ENCODE assay signal across 8 cellular contexts in the genomic region with DNA sequence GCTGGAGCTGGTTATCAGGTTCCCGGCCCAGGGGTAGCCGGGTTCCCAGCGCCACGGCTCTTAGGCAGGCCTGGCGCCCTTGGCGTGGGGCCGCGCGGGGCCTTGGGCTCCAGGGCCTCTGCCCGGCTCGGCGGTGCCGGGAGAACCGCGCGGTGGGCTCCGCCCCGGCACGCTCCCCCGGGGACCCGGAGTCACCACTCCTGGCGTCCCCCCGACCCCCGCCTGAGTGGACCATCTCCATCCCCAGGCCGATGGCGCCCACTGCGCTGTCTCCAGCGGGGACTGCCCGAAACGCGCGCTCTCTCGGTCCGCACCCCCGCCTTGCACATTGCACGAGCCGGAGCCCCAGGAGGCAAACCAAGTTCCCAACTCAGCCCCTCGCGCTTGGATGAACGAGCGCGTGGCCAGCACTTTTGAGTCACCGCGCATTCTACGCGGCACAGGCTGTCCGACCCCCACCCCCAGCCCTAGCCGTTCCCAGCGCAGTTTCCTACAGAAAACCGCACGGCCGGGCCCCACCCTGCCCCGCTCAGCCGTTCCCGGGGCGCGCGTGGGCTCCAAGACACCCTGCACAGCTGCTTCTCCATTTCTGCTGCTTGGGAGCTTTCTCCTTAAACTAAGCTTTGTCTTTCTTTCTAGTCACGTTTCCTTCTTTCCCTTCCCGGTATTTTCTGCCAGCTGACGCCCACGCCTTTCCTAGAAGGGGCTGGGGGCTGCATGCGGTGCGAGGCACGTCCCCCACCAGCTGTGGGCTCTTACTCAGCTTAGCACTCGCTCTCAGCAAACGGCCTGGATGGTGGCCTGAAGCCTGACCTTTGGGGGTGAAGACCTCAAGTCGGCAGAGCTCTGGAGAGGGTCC. TPM values are rescaled to one million over a fixed set of nuclear protein-coding genes. Genes with fewer than 3 reads are reported as not detected.
DNase-seq lines count a peak whose midpoint lies in the region; ATAC-seq and TF ChIP-seq lines count a peak whose summit lies in the region.

No MANE protein-coding gene starts in this region.

- no peaks in the 10 kb centered on the region for H3K9me3 ChIP-seq in CD4-positive, alpha-beta memory T cell (ENCODE audit: control insufficient read depth in 1 of 2, low read length in 2 of 2)
- H3K9me3 ChIP-seq in IMR-90 (ENCODE audit: control insufficient read depth, insufficient read depth, low read length) (no peaks in the 10 kb centered on the region), testis (no peaks in the 10 kb centered on the region)

- H3K27ac Mint-ChIP-seq in CD4-positive, alpha-beta memory T cell: peak overlapping the region in 6 of 7 donors; percentile 74 to 89 (median 84)
- H3K27ac Mint-ChIP-seq in endothelial cell (ENCODE audit: unreplicated experiment): peak overlapping the region; percentile 55

- dilution Hi-C loops in IMR-90 (cut with HindIII; ENCODE audit: low sequenced_read_pairs, unreplicated experiment): no loop called here

- no peaks in the 10 kb centered on the region for H3K27me3 ChIP-seq in CD4-positive, alpha-beta memory T cell (ENCODE audit: insufficient read depth, low read length)
- H3K27me3 ChIP-seq in IMR-90 (ENCODE audit: control insufficient read depth, insufficient read depth, low read length): no peaks in the 10 kb centered on the region
- no peaks in the 10 kb centered on the region for H3K27me3 ChIP-seq in testis

- peak in 2 of 5 donors; percentile 27 to 44 for DNase-seq in CD4-positive, alpha-beta memory T cell
- DNase-seq in IMR-90 (peak; percentile 64), endothelial cell (ENCODE audit: low spot score) (no peak), myocyte (ENCODE audit: low read depth) (peak; percentile 63), testis (peak; percentile 53), superior temporal gyrus (ENCODE audit: extremely low spot score) (no peak)
- peak; percentile 20 for DNase-seq in activated CD4-positive, alpha-beta T cell treated with anti-CD3 and anti-CD28 coated beads for 1 hour

- peak overlapping the region; percentile 51 for H3K4ac ChIP-seq in IMR-90 (ENCODE audit: low read depth, low read length)

- no peaks in the 10 kb centered on the region for H3K36me3 ChIP-seq in CD4-positive, alpha-beta memory T cell (ENCODE audit: insufficient read depth, low read length)
- H3K36me3 ChIP-seq in IMR-90 (ENCODE audit: control insufficient read depth, insufficient read depth, low read length) (no peaks in the 10 kb centered on the region; the same call in 1 of the 2 replicates), testis (ENCODE audit: low read depth, missing control alignments) (no peaks in the 10 kb centered on the region)

- H4K91ac ChIP-seq in IMR-90 (ENCODE audit: insufficient read depth, low read depth, low read length): peak overlapping the region; percentile 63

- peak overlapping the region; percentile 77 for H3K9ac ChIP-seq in IMR-90 (ENCODE audit: low read depth, low read length)

- TF ChIP-seq POLR2A in IMR-90 (IDR thresholded peaks at IDR 0.05; ENCODE audit: low read depth, low read length) (no peak), testis (IDR thresholded peaks at IDR 0.05) (no peak)

- intact Hi-C loops in CD4-positive, alpha-beta memory T cell (cut with micrococcal nuclease): no loop called here
- intact Hi-C loops in IMR-90 (cut with micrococcal nuclease): no loop called here
- intact Hi-C loops in testis (cut with DNase I; ENCODE audit: low total_unique reads): no loop called here

- WGBS in IMR-90 (ENCODE audit: extremely low coverage in 2 of 2, insufficient read length in 1 of 2), 2 experiments: 2% methylated on average over 37 of the region's 68 CpGs; no CpG with 5 or more reads in 1 of the 2 experiments
- WGBS in testis, 2 donors: 3 to 7% methylated on average over 13 to 45 of the region's 68 CpGs

- H2AFZ ChIP-seq in IMR-90 (replicated peaks; ENCODE audit: low read length, poor library complexity): peak overlapping the region; percentile 92

- peak overlapping the region; percentile 79 for H3K23ac ChIP-seq in IMR-90 (ENCODE audit: low read depth, low read length)

- TF ChIP-seq CTCF in IMR-90 (conservative IDR thresholded peaks at IDR 0.05; ENCODE audit: low read depth, low read length) (no peak), endothelial cell (IDR thresholded peaks at IDR 0.05; ENCODE audit: unreplicated experiment) (no peak), testis (IDR thresholded peaks at IDR 0.05) (no peak)

- H3K79me1 ChIP-seq in IMR-90 (ENCODE audit: low read depth in 1 of 2, low read length in 2 of 2): peaks cover 9 to 47% of the 10 kb centered on the region in 2 experiments

- no peak overlapping the region for H2BK20ac ChIP-seq in IMR-90 (ENCODE audit: low read depth, low read length)

- H3K9me1 ChIP-seq in IMR-90 (ENCODE audit: insufficient read depth, low read length): 0 out of 2 replicates have a peak, but pooled peaks cover 8% of the 10 kb centered on the region

- in situ Hi-C loops in IMR-90 (cut with MboI; ENCODE audit: low sequenced_read_pairs): no loop called here

- peak overlapping the region; percentile 38 for H3K27ac ChIP-seq in CD4-positive, alpha-beta memory T cell (ENCODE audit: low read depth, low read length)
- H3K27ac ChIP-seq in IMR-90 (ENCODE audit: insufficient read depth, low read length) (peak overlapping the region; percentile 74), testis (peak overlapping the region; percentile 83 to 89)

- H2BK15ac ChIP-seq in IMR-90 (ENCODE audit: low read depth, low read length): peak overlapping the region; percentile 34; the same call in 1 of the 3 replicates

- peak overlapping the region; percentile 85 to 93 (median 88) for H3K4me3 Mint-ChIP-seq in CD4-positive, alpha-beta memory T cell
- H3K4me3 Mint-ChIP-seq in endothelial cell (ENCODE audit: unreplicated experiment): peak overlapping the region; percentile 92

- CTCF ChIA-PET in CD4-positive, alpha-beta memory T cell (lab: Charles Lee; ENCODE audit: partially characterized antibody): interaction anchor here (0.8 to 1.4 kb wide), 3 partner anchors 10 to 14 kb away, joined by 3 to 7 read pairs (median 3); partner anchors contain the start of gene AP2A2
- CTCF ChIA-PET in IMR-90 (lab: Yijun Ruan, JAX): no interaction called here

- H4K5ac ChIP-seq in IMR-90 (ENCODE audit: low read depth, low read length): peak overlapping the region; percentile 83

- peak overlapping the region; percentile 94 for H3K4me2 ChIP-seq in IMR-90 (ENCODE audit: low read depth, low read length)

- no peaks in the 10 kb centered on the region; the same call in none of the 2 replicates for H4K20me1 ChIP-seq in IMR-90 (ENCODE audit: insufficient read depth, low read length)

- H3K4me1 Mint-ChIP-seq in CD4-positive, alpha-beta memory T cell: peaks cover 7 to 28% (median 14%) of the 10 kb centered on the region in 4 donors
- H3K4me1 Mint-ChIP-seq in endothelial cell (ENCODE audit: unreplicated experiment): peaks cover 14% of the 10 kb centered on the region

- peak overlapping the region; percentile 85 to 99 for H4K8ac ChIP-seq in IMR-90 (ENCODE audit: low read depth in 2 of 2, low read length in 2 of 2)

- no peaks in the 10 kb centered on the region for H3K27me3 Mint-ChIP-seq in CD4-positive, alpha-beta memory T cell
- peaks cover 3% of the 10 kb centered on the region for H3K27me3 Mint-ChIP-seq in endothelial cell (ENCODE audit: unreplicated experiment)

- H3K4me1 ChIP-seq in CD4-positive, alpha-beta memory T cell (ENCODE audit: insufficient read depth, low read length): peaks cover 21% of the 10 kb centered on the region
- peaks cover 7% of the 10 kb centered on the region; the same call in 1 of the 2 replicates for H3K4me1 ChIP-seq in IMR-90 (ENCODE audit: control insufficient read depth, insufficient read depth, low read length)
- peaks cover 15% of the 10 kb centered on the region for H3K4me1 ChIP-seq in testis

- H2BK120ac ChIP-seq in IMR-90 (ENCODE audit: low read depth, low read length): peak overlapping the region; percentile 0; the same call in 1 of the 2 replicates

- POLR2A ChIA-PET in CD4-positive, alpha-beta memory T cell (lab: Charles Lee; ENCODE audit: partially characterized antibody): interaction anchor here (0.6 to 2.6 kb wide), 8 partner anchors 8 to 165 kb away, joined by 3 to 18 read pairs (median 4); partner anchors contain the start of genes AP2A2, POLR2L and TSPAN4
- POLR2A ChIA-PET in IMR-90 (lab: Charles Lee; ENCODE audit: unreplicated experiment): no interaction called here

- peak overlapping the region in 1 of 2 donors; percentile 60 for H3K4me3 ChIP-seq in CD4-positive, alpha-beta memory T cell (ENCODE audit: low read length in 2 of 2)
- H3K4me3 ChIP-seq in IMR-90 (ENCODE audit: insufficient read depth, low read depth, low read length) (peak overlapping the region; percentile 74), testis (peak overlapping the region; percentile 89 to 92)

- H2AK5ac ChIP-seq in IMR-90 (ENCODE audit: low read depth, low read length): peak overlapping the region; percentile 46

- H2AK9ac ChIP-seq in IMR-90 (replicated peaks; ENCODE audit: low read depth, low read length, poor library complexity): peak overlapping the region; percentile 96

- H3K36me3 Mint-ChIP-seq in CD4-positive, alpha-beta memory T cell: peaks cover 0 to 6% of the 10 kb centered on the region in 2 donors
- H3K36me3 Mint-ChIP-seq in endothelial cell (ENCODE audit: low read depth, unreplicated experiment): peaks cover 4% of the 10 kb centered on the region

- peak; percentile 31 for ATAC-seq in GM19467 (IDR thresholded peaks at IDR 0.05; ENCODE audit: unreplicated experiment)
- ATAC-seq in IMR-90 (ENCODE audit: low read depth): peak; percentile 48

- no peak for TF ChIP-seq RAD21 in IMR-90 (IDR thresholded peaks at IDR 0.05; ENCODE audit: low read length)

- H3K56ac ChIP-seq in IMR-90 (ENCODE audit: extremely low read depth, insufficient read depth, low read length): peak overlapping the region; percentile 65

- H2BK5ac ChIP-seq in IMR-90 (ENCODE audit: low read depth, low read length, poor library complexity, severe bottlenecking): peak overlapping the region; percentile 44

- H3K9me3 Mint-ChIP-seq in CD4-positive, alpha-beta memory T cell: peaks cover 0 to 1% (median 0%) of the 10 kb centered on the region in 8 donors
- no peaks in the 10 kb centered on the region for H3K9me3 Mint-ChIP-seq in endothelial cell (ENCODE audit: unreplicated experiment)

- BruUV-seq in IMR-90 (replicated peaks; lab: Mats Ljungman, UMichigan): no TSS peak

- H3K14ac ChIP-seq in IMR-90 (replicated peaks; ENCODE audit: low read depth, low read length): peak overlapping the region; percentile 83

- H3K18ac ChIP-seq in IMR-90 (ENCODE audit: low read depth, low read length): peak overlapping the region; percentile 7; the same call in 1 of the 2 replicates

RNA-seq across cellular contexts. Expression of gene CHID1, which starts 0.7 kb away (rescaled TPM):
- 10 to 100 TPM; 52.1 to 59.2 TPM for total RNA-seq in CD4-positive, alpha-beta memory T cell
- polyA plus RNA-seq in CD4-positive, alpha-beta memory T cell: 10 to 100 TPM; 46.9 to 82.3 TPM
- 30.3 and 34.2 TPM in 2 replicates for total RNA-seq in IMR-90 (2012; rRNA removed)
- 121 and 140 TPM in 2 replicates for polyA plus RNA-seq in IMR-90 (2012; rRNA removed)
- polyA plus RNA-seq in IMR-90 (2012; cell fraction: cytosol; rRNA removed): 278 and 288 TPM in 2 replicates
- 60.7 and 79.7 TPM in 2 replicates for polyA plus RNA-seq in IMR-90 (2012; cell fraction: nucleus; rRNA removed; ENCODE audit: low replicate concordance)
- total RNA-seq in endothelial cell (ENCODE audit: unreplicated experiment): 69.3 TPM
- total RNA-seq in myocyte: 50.7 and 57.6 TPM in 2 replicates
- 154 TPM for polyA plus RNA-seq in myocyte (2012)
- 100 to 1,000 TPM; 146 to 176 TPM for total RNA-seq in testis
- polyA plus RNA-seq in testis (ENCODE audit: insufficient read depth, low read depth, low replicate concordance): 134 TPM

RNA-seq across cellular contexts. Expression of gene AP2A2, which starts 14.4 kb away (rescaled TPM):
- total RNA-seq in CD4-positive, alpha-beta memory T cell: 10 to 100 TPM; 81.7 to 87.4 TPM
- 10 to 100 TPM in 1 of 2 donors, 1 to 10 TPM in 1; 5.1 to 14.1 TPM for polyA plus RNA-seq in CD4-positive, alpha-beta memory T cell
- total RNA-seq in IMR-90 (2012; rRNA removed) (19.9 and 20.3 TPM in 2 replicates), endothelial cell (ENCODE audit: unreplicated experiment) (287 TPM), myocyte (26.2 and 26.9 TPM in 2 replicates), testis (10 to 100 TPM; 82.0 to 95.0 TPM)
- polyA plus RNA-seq in IMR-90 (2012; rRNA removed) (49.0 and 53.6 TPM in 2 replicates), testis (ENCODE audit: insufficient read depth, low read depth, low replicate concordance) (106 TPM)
- 46.9 and 51.2 TPM in 2 replicates for polyA plus RNA-seq in IMR-90 (2012; cell fraction: cytosol; rRNA removed)
- polyA plus RNA-seq in IMR-90 (2012; cell fraction: nucleus; rRNA removed; ENCODE audit: low replicate concordance): 155 and 163 TPM in 2 replicates
- 58.1 TPM for polyA plus RNA-seq in myocyte (2012)

Comparison
In these comparisons a context has a peak if more than half of its experiments do, and no peak if none do; other contexts are left out.
1. DNase-seq: peak in IMR-90 (single experiment), activated CD4-positive, alpha-beta T cell treated with anti-CD3 and anti-CD28 coated beads for 1 hour (single experiment), myocyte (single experiment) and testis (single experiment); none in endothelial cell (single experiment) and superior temporal gyrus (single experiment).
2. Peak in every context shown above with its lines, with median percentiles within 50 percentile points of each other: H3K27ac ChIP-seq.